Comparison of ENCODE assay signal across 8 cellular contexts in genomic region chr10:73246783-73247508, GRCh38. TPM values are rescaled to one million over a fixed set of nuclear protein-coding genes. Genes with fewer than 3 reads are reported as not detected.
DNase-seq lines count a peak whose midpoint lies in the region; ATAC-seq and TF ChIP-seq lines count a peak whose summit lies in the region.

TSS of gene DNAJC9 (minus strand) at chr10:73247255. CDS start at chr10:73247189, 66 bp downstream.

- peak within 1 kb of the TSS; percentile 75 to 87 (median 82) for H3K4me3 ChIP-seq in right lobe of liver

- TF ChIP-seq POLR2A in right lobe of liver (IDR thresholded peaks at IDR 0.05), result peak; percentile 88

- peak within 1 kb of the TSS; percentile 37 to 56 (median 47) for H3K27ac ChIP-seq in right lobe of liver

- H3K4me1 ChIP-seq in right lobe of liver, result peaks cover 0 to 20% (median 6%) of the 10 kb centered on the region in 4 donors

- peak within 1 kb of the TSS; percentile 91 to 96 for H3K4me3 Mint-ChIP-seq in CD14-positive monocyte

- H3K36me3 Mint-ChIP-seq in CD14-positive monocyte, result peaks cover 30 to 43% of the 10 kb centered on the region in 2 donors

- TF ChIP-seq CTCF in CD14-positive monocyte (IDR thresholded peaks at IDR 0.05) (no peak), right lobe of liver (IDR thresholded peaks at IDR 0.05) (peak in 1 of 4 donors; percentile 18)

- H3K27ac Mint-ChIP-seq in CD14-positive monocyte, result peak within 1 kb of the TSS; percentile 81 to 94 (median 90)

- H3K27me3 Mint-ChIP-seq in CD14-positive monocyte (ENCODE audit: low read depth in 3 of 3), result peaks cover 0 to 2% (median 0%) of the 10 kb centered on the region in 3 donors

- no peaks in the 10 kb centered on the region for H3K9me3 Mint-ChIP-seq in CD14-positive monocyte

- intact Hi-C loops in CD14-positive monocyte (cut with micrococcal nuclease), result loop anchor here (5.0 to 10.0 kb wide), 5 partner anchors 80 to 168 kb away; partner anchors contain the start of genes ANXA7 (in 2 of the 2), CFAP70 (in 1 of the 2), ECD (in 1 of the 2) and FAM149B1 (in 1 of the 2)
- intact Hi-C loops in right lobe of liver (cut with DNase I), result no loop called here

- peak; percentile 75 for ATAC-seq in GM19372 (IDR thresholded peaks at IDR 0.05; ENCODE audit: low read depth, unreplicated experiment)
- peak; percentile 55 for ATAC-seq in HG03558 (IDR thresholded peaks at IDR 0.05; ENCODE audit: extremely low read depth, unreplicated experiment)
- peak; percentile 92 to 95 (median 92) for ATAC-seq in right lobe of liver

- WGBS in right lobe of liver (ENCODE audit: insufficient coverage, low coverage, low lambda C conversion rate, missing lambda C conversion rate), result 1% methylated on average over 16 of the region's 73 CpGs

- H3K27me3 ChIP-seq in right lobe of liver, result no peaks in the 10 kb centered on the region

- peaks cover 50% of the 10 kb centered on the region for H3K4me1 Mint-ChIP-seq in CD14-positive monocyte

- peak; percentile 93 for DNase-seq in CD14-positive monocyte (ENCODE audit: low spot score)
- DNase-seq in NCI-H748 (lab: John Stamatoyannopoulos, UW; ENCODE audit: unreplicated experiment), result peak; percentile 94
- peak; percentile 95 to 96 for DNase-seq in activated CD4-positive, alpha-beta T cell treated with anti-CD3 and anti-CD28 coated beads, Interleukin-2, amount 50 U/mL, for 4 hours
- peak; percentile 83 to 93 for DNase-seq in dermis microvascular lymphatic vessel endothelial cell (ENCODE audit: low read depth in 2 of 2)
- peak; percentile 96 to 98 (median 97) for DNase-seq in right lobe of liver
- peak; percentile 95 to 98 for DNase-seq in stimulated activated CD4-positive, alpha-beta T cell treated with anti-CD3 and anti-CD28 coated beads, Interleukin-4, amount 100 ng/mL, for 4 hours

- peaks cover 0 to 16% (median 6%) of the 10 kb centered on the region in 4 donors for H3K36me3 ChIP-seq in right lobe of liver

- no peaks in the 10 kb centered on the region for H3K9me3 ChIP-seq in right lobe of liver

RNA-seq across cellular contexts. Expression of gene DNAJC9, which starts in this region (rescaled TPM):
- 1 to 10 TPM; 2.3 to 2.4 TPM for polyA plus RNA-seq in CD14-positive monocyte
- total RNA-seq in dermis microvascular lymphatic vessel endothelial cell (19.1 and 30.8 TPM in 2 replicates), right lobe of liver (1 to 10 TPM; 4.6 to 8.8 (median 5.4) TPM)

Comparison
In these comparisons a context has a peak if more than half of its experiments do, and no peak if none do; other contexts are left out.
1. Peak in every context shown above with its lines: DNase-seq, ATAC-seq, H3K4me3 ChIP-seq and H3K27ac ChIP-seq.
2. intact Hi-C loops: an anchor here in CD14-positive monocyte (5.0 to 10.0 kb wide); none called in right lobe of liver.